8 cellular contexts compared by ENCODE assay signal in genomic region chr15:55917881-55918296, GRCh38.
DNase-seq lines count a peak whose midpoint lies in the region; ATAC-seq and TF ChIP-seq lines count a peak whose summit lies in the region.

No MANE protein-coding gene starts in this region.

- no TSS peak for BruUV-seq in MCF 10A (replicated peaks; lab: Mats Ljungman, UMichigan)

- peak; percentile 52 for TF ChIP-seq CTCF in MCF 10A (IDR thresholded peaks at IDR 0.05; ENCODE audit: unreplicated experiment)
- TF ChIP-seq CTCF in left lung (IDR thresholded peaks at IDR 0.05), result peak; percentile 47 to 55

- ATAC-seq in left lung (peak; percentile 86), HG03432 (IDR thresholded peaks at IDR 0.05; ENCODE audit: unreplicated experiment) (no peak)
- no peak for ATAC-seq in activated naive CD8-positive, alpha-beta T cell treated with anti-CD3 and anti-CD28 coated beads, Interleukin-2, amount 50 U/mL, for 24 hours

- peak overlapping the region; percentile 67 for H3K27ac Mint-ChIP-seq in MCF 10A (ENCODE audit: low read depth, unreplicated experiment)
- H3K27ac Mint-ChIP-seq in activated naive CD8-positive, alpha-beta T cell treated with anti-CD3 and anti-CD28 coated beads, Interleukin-2, amount 50 U/mL, for 24 hours, result no peak overlapping the region
- H3K27ac Mint-ChIP-seq in activated T-helper 1 cell treated with anti-CD3 and anti-CD28 coated beads, Interleukin-12 subunit alpha, Interleukin-12 subunit beta, Interleukin-2, Interleukin-4 antibody, amounts not matched to agents 30 ng/mL and 10 ng/mL and 1 ng/mL, durations not matched to agents 14 hours and 24 hours and 36 hours, result no peak overlapping the region

- peaks cover 4% of the 10 kb centered on the region for H3K36me3 Mint-ChIP-seq in MCF 10A (ENCODE audit: insufficient read depth, unreplicated experiment)
- no peaks in the 10 kb centered on the region for H3K36me3 Mint-ChIP-seq in activated naive CD8-positive, alpha-beta T cell treated with anti-CD3 and anti-CD28 coated beads, Interleukin-2, amount 50 U/mL, for 24 hours (ENCODE audit: low read depth)
- no peaks in the 10 kb centered on the region for H3K36me3 Mint-ChIP-seq in activated T-helper 1 cell treated with anti-CD3 and anti-CD28 coated beads, Interleukin-12 subunit alpha, Interleukin-12 subunit beta, Interleukin-2, Interleukin-4 antibody, amounts not matched to agents 30 ng/mL and 10 ng/mL and 1 ng/mL, durations not matched to agents 14 hours and 24 hours and 36 hours (ENCODE audit: low read depth)

- H3K4me1 Mint-ChIP-seq in MCF 10A (ENCODE audit: insufficient read depth, unreplicated experiment), result peaks cover 17% of the 10 kb centered on the region
- peaks cover 4% of the 10 kb centered on the region for H3K4me1 Mint-ChIP-seq in activated naive CD8-positive, alpha-beta T cell treated with anti-CD3 and anti-CD28 coated beads, Interleukin-2, amount 50 U/mL, for 24 hours
- peaks cover 6% of the 10 kb centered on the region for H3K4me1 Mint-ChIP-seq in activated T-helper 1 cell treated with anti-CD3 and anti-CD28 coated beads, Interleukin-12 subunit alpha, Interleukin-12 subunit beta, Interleukin-2, Interleukin-4 antibody, amounts not matched to agents 30 ng/mL and 10 ng/mL and 1 ng/mL, durations not matched to agents 14 hours and 24 hours and 36 hours (ENCODE audit: low read depth)

- H3K27me3 ChIP-seq in left lung, result no peaks in the 10 kb centered on the region

- H3K9me3 Mint-ChIP-seq in MCF 10A (ENCODE audit: unreplicated experiment), result no peaks in the 10 kb centered on the region
- H3K9me3 Mint-ChIP-seq in activated naive CD8-positive, alpha-beta T cell treated with anti-CD3 and anti-CD28 coated beads, Interleukin-2, amount 50 U/mL, for 24 hours, result no peaks in the 10 kb centered on the region
- H3K9me3 Mint-ChIP-seq in activated T-helper 1 cell treated with anti-CD3 and anti-CD28 coated beads, Interleukin-12 subunit alpha, Interleukin-12 subunit beta, Interleukin-2, Interleukin-4 antibody, amounts not matched to agents 30 ng/mL and 10 ng/mL and 1 ng/mL, durations not matched to agents 14 hours and 24 hours and 36 hours, result no peaks in the 10 kb centered on the region

- no peaks in the 10 kb centered on the region for H3K27me3 Mint-ChIP-seq in MCF 10A (ENCODE audit: insufficient read depth, unreplicated experiment)
- H3K27me3 Mint-ChIP-seq in activated naive CD8-positive, alpha-beta T cell treated with anti-CD3 and anti-CD28 coated beads, Interleukin-2, amount 50 U/mL, for 24 hours, result no peaks in the 10 kb centered on the region
- no peaks in the 10 kb centered on the region for H3K27me3 Mint-ChIP-seq in activated T-helper 1 cell treated with anti-CD3 and anti-CD28 coated beads, Interleukin-12 subunit alpha, Interleukin-12 subunit beta, Interleukin-2, Interleukin-4 antibody, amounts not matched to agents 30 ng/mL and 10 ng/mL and 1 ng/mL, durations not matched to agents 14 hours and 24 hours and 36 hours (ENCODE audit: insufficient read depth)

- H3K4me3 Mint-ChIP-seq in MCF 10A (ENCODE audit: unreplicated experiment), result no peak overlapping the region
- H3K4me3 Mint-ChIP-seq in activated naive CD8-positive, alpha-beta T cell treated with anti-CD3 and anti-CD28 coated beads, Interleukin-2, amount 50 U/mL, for 24 hours, result no peak overlapping the region
- no peak overlapping the region for H3K4me3 Mint-ChIP-seq in activated T-helper 1 cell treated with anti-CD3 and anti-CD28 coated beads, Interleukin-12 subunit alpha, Interleukin-12 subunit beta, Interleukin-2, Interleukin-4 antibody, amounts not matched to agents 30 ng/mL and 10 ng/mL and 1 ng/mL, durations not matched to agents 14 hours and 24 hours and 36 hours

- H3K4me3 ChIP-seq in left lung, result no peak overlapping the region

- H3K36me3 ChIP-seq in left lung, result no peaks in the 10 kb centered on the region

- no peak overlapping the region for H3K27ac ChIP-seq in left lung

- H3K4me1 ChIP-seq in left lung, result peaks cover 5 to 14% of the 10 kb centered on the region in 2 donors

- intact Hi-C loops in MCF 10A (cut with micrococcal nuclease) (loop anchor here (1.0 to 5.0 kb wide), 5 partner anchors 71 to 324 kb away; partner anchors contain the start of genes NEDD4 and RFX7), left lung (cut with DNase I) (no loop called here)
- intact Hi-C loops in activated T-helper 1 cell treated with anti-CD3 and anti-CD28 coated beads, Interleukin-12 subunit alpha, Interleukin-12 subunit beta, Interleukin-2, Interleukin-4 antibody, amounts not matched to agents 30 ng/mL and 10 ng/mL and 1 ng/mL, durations not matched to agents 14 hours and 24 hours and 36 hours (cut with micrococcal nuclease), result loop anchor here (5.0 to 10.0 kb wide), 3 partner anchors 131 to 327 kb away; partner anchors contain the start of gene RFX7

- H3K9me3 ChIP-seq in left lung, result no peaks in the 10 kb centered on the region

- DNase-seq in stimulated activated CD4-positive, alpha-beta T cell treated with anti-CD3 and anti-CD28 coated beads, Interleukin-15, amount 100 ng/mL, for 24 hours, result peak; percentile 3
- DNase-seq in stimulated activated CD4-positive, alpha-beta T cell treated with anti-CD3 and anti-CD28 coated beads, Interleukin-2, amount 100 ng/mL, for 48 hours, result no peak
- peak; percentile 32 for DNase-seq in NCI-H2227 treated with DMSO at 0.1 percent for 48 hours (lab: John Stamatoyannopoulos, UW)
- peak; percentile 88 for DNase-seq in MCF 10A (ENCODE audit: unreplicated experiment)
- no peak for DNase-seq in left lung
- DNase-seq in activated naive CD8-positive, alpha-beta T cell treated with anti-CD3 and anti-CD28 coated beads, Interleukin-2, amount 50 U/mL, for 24 hours, result no peak
- no peak for DNase-seq in activated T-helper 1 cell treated with anti-CD3 and anti-CD28 coated beads, Interleukin-12 subunit alpha, Interleukin-12 subunit beta, Interleukin-2, Interleukin-4 antibody, amounts not matched to agents 30 ng/mL and 10 ng/mL and 1 ng/mL, durations not matched to agents 14 hours and 24 hours and 36 hours (ENCODE audit: low spot score)

- POLR2A ChIA-PET in MCF 10A (lab: Yijun Ruan, JAX), result interaction anchor here (0.6 to 5.7 kb wide), 27 partner anchors 9 to 511 kb away, joined by 3 to 99 read pairs (median 5); partner anchors contain the start of gene NEDD4

- CTCF ChIA-PET in MCF 10A (lab: Yijun Ruan, JAX), result interaction anchor here (0.6 to 5.3 kb wide), 24 partner anchors 8 to 382 kb away, joined by 3 to 59 read pairs (median 5); partner anchors contain the start of gene NEDD4

Comparison
In these comparisons a context has a peak if more than half of its experiments do, and no peak if none do; other contexts are left out.
1. DNase-seq: peak in stimulated activated CD4-positive, alpha-beta T cell treated with anti-CD3 and anti-CD28 coated beads, Interleukin-15, amount 100 ng/mL, for 24 hours (single experiment), NCI-H2227 treated with DMSO at 0.1 percent for 48 hours (single experiment) and MCF 10A (single experiment); none in stimulated activated CD4-positive, alpha-beta T cell treated with anti-CD3 and anti-CD28 coated beads, Interleukin-2, amount 100 ng/mL, for 48 hours (0 of 2), left lung (0 of 2), activated naive CD8-positive, alpha-beta T cell treated with anti-CD3 and anti-CD28 coated beads, Interleukin-2, amount 50 U/mL, for 24 hours (single experiment) and activated T-helper 1 cell treated with anti-CD3 and anti-CD28 coated beads, Interleukin-12 subunit alpha, Interleukin-12 subunit beta, Interleukin-2, Interleukin-4 antibody, amounts not matched to agents 30 ng/mL and 10 ng/mL and 1 ng/mL, durations not matched to agents 14 hours and 24 hours and 36 hours (single experiment).
2. intact Hi-C loops: an anchor here in MCF 10A (1.0 to 5.0 kb wide) and activated T-helper 1 cell treated with anti-CD3 and anti-CD28 coated beads, Interleukin-12 subunit alpha, Interleukin-12 subunit beta, Interleukin-2, Interleukin-4 antibody, amounts not matched to agents 30 ng/mL and 10 ng/mL and 1 ng/mL, durations not matched to agents 14 hours and 24 hours and 36 hours (5.0 to 10.0 kb wide); none called in left lung.